Comparison of ENCODE assay signal across 8 cellular contexts in the genomic region with DNA sequence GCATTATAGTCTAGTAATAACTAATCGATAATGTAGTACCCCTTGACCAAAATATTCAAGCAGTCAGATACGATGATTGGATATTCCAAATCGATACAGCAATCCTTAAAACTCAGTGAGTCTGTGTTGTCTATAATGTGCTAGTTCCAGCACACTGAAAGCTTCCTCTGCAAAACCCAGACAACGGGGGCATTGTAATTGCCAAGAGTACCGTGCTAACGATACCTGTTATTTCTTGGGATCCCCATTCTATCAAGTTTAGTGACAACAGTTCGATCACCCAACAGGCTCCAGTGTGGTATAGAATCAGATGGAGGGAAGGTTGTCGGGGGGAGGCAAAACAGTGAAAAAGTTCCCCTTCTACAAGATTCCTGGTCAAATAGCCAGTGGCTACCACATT. TPM values are rescaled to one million over a fixed set of nuclear protein-coding genes. Genes with fewer than 3 reads are reported as not detected.
DNase-seq lines count a peak whose midpoint lies in the region; ATAC-seq and TF ChIP-seq lines count a peak whose summit lies in the region.

No MANE protein-coding gene starts in this region.

- TF ChIP-seq CTCF in astrocyte of the cerebellum (IDR thresholded peaks at IDR 0.05; ENCODE audit: low read depth, low read length, missing control alignments), result no peak
- no peak for TF ChIP-seq CTCF in transverse colon (IDR thresholded peaks at IDR 0.05)

- no peaks in the 10 kb centered on the region for H3K36me3 ChIP-seq in transverse colon

- H3K9me3 ChIP-seq in transverse colon, result no peaks in the 10 kb centered on the region

- H3K36me3 Mint-ChIP-seq in activated naive CD4-positive, alpha-beta T cell treated with anti-CD3 and anti-CD28 coated beads for 36 hours (ENCODE audit: low read depth), result no peaks in the 10 kb centered on the region

- no peak for TF ChIP-seq EP300 in transverse colon (IDR thresholded peaks at IDR 0.05; ENCODE audit: low read depth)

- CTCF ChIA-PET in activated naive CD4-positive, alpha-beta T cell treated with anti-CD3 and anti-CD28 coated beads for 36 hours (lab: Charles Lee), result interaction anchor here (1.5 to 1.9 kb wide), 3 partner anchors 42 to 69 kb away, joined by 4 to 5 read pairs (median 5); no protein-coding TSS in a partner anchor

- H3K27ac Mint-ChIP-seq in activated naive CD4-positive, alpha-beta T cell treated with anti-CD3 and anti-CD28 coated beads for 36 hours, result no peak overlapping the region

- no peaks in the 10 kb centered on the region for H3K9me3 Mint-ChIP-seq in activated naive CD4-positive, alpha-beta T cell treated with anti-CD3 and anti-CD28 coated beads for 36 hours

- H3K4me3 ChIP-seq in astrocyte of the cerebellum (ENCODE audit: low read depth, low read length) (peak overlapping the region; percentile 58), transverse colon (peak overlapping the region in 3 of 4 donors; percentile 48 to 73 (median 52))

- intact Hi-C loops in activated naive CD4-positive, alpha-beta T cell treated with anti-CD3 and anti-CD28 coated beads for 36 hours (cut with micrococcal nuclease), result loop anchor here (1.0 to 5.0 kb wide), 9 partner anchors 32 to 778 kb away; no protein-coding TSS in a partner anchor
- intact Hi-C loops in transverse colon (cut with DNase I; ENCODE audit: low total_unique reads), result loop anchor here (2.0 to 5.0 kb wide), 4 partner anchors 102 to 293 kb away; no protein-coding TSS in a partner anchor

- DNase-seq in activated naive CD4-positive, alpha-beta T cell treated with anti-CD3 and anti-CD28 coated beads for 36 hours, result no peak
- DNase-seq in activated naive CD4-positive, alpha-beta T cell treated with Interleukin-2 at 50 U/mL for 16 hours, result no peak
- no peak for DNase-seq in astrocyte of the cerebellum (ENCODE audit: low read depth)
- peak; percentile 55 for DNase-seq in medulla oblongata (ENCODE audit: extremely low spot score)
- DNase-seq in transverse colon, result no peak
- DNase-seq in NCI-H748 (lab: John Stamatoyannopoulos, UW; ENCODE audit: unreplicated experiment), result no peak

- ATAC-seq in GM19467 (IDR thresholded peaks at IDR 0.05; ENCODE audit: unreplicated experiment) (no peak), HG02763 (IDR thresholded peaks at IDR 0.05; ENCODE audit: unreplicated experiment) (no peak)

- no peaks in the 10 kb centered on the region for H3K27me3 Mint-ChIP-seq in activated naive CD4-positive, alpha-beta T cell treated with anti-CD3 and anti-CD28 coated beads for 36 hours (ENCODE audit: low read depth)

- peak overlapping the region; percentile 86 for H3K4me3 Mint-ChIP-seq in activated naive CD4-positive, alpha-beta T cell treated with anti-CD3 and anti-CD28 coated beads for 36 hours

- no peak for TF ChIP-seq POLR2A in transverse colon (IDR thresholded peaks at IDR 0.05)

- peak overlapping the region; percentile 98 to 100 (median 99) for H3K27ac ChIP-seq in transverse colon

- WGBS in transverse colon (ENCODE audit: low coverage in 1 of 2), 2 donors, result 82 to 84% methylated on average over 4 to 8 of the region's 8 CpGs

- in situ Hi-C loops in astrocyte of the cerebellum (cut with HindIII; ENCODE audit: low sequenced_read_pairs), result no loop called here
- in situ Hi-C loops in transverse colon (cut with MboI; ENCODE audit: low pct_ligation_motif_present in 1 of 4, low pct_unique_long_range_greater_than_20kb in 1 of 4, low sequenced_read_pairs in 3 of 4), result loop anchor here in 2 of 4 donors (25.0 kb wide), 1 partner anchor 243 kb away; no protein-coding TSS in a partner anchor

- no peaks in the 10 kb centered on the region for H3K27me3 ChIP-seq in transverse colon

- peaks cover 2 to 22% (median 8%) of the 10 kb centered on the region in 4 donors for H3K4me1 ChIP-seq in transverse colon

- peaks cover 16% of the 10 kb centered on the region for H3K4me1 Mint-ChIP-seq in activated naive CD4-positive, alpha-beta T cell treated with anti-CD3 and anti-CD28 coated beads for 36 hours (ENCODE audit: low read depth)

RNA-seq across cellular contexts. Expression of a gene that starts 0.9 kb away (rescaled TPM):
- total RNA-seq in activated naive CD4-positive, alpha-beta T cell treated with anti-CD3 and anti-CD28 coated beads for 36 hours, result 1 to 10 TPM; 2.4 to 2.6 TPM
- 1 to 10 TPM; 4.4 to 7.4 (median 6.4) TPM for total RNA-seq in transverse colon
